Comparison of ENCODE assay signal across 19 cellular contexts in the genomic region with DNA sequence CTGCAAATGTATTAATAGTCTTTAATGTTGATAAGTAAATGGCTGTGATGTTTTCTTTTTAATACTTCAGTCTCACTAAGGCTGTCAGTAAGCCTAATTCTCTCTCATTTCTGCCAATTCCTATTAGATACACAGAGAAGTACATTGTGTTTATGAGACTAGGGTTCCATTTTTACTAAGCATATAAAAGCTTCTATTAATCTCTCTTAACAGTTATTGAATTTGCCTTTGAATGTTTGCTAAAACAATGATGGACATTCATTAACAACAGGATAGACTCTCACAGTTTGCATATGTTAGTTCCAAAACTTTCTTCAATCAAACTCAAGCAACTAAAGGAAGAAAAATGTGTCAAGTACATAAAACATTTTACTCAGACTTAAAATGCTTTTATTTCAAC.
A peak's percentile ranks its signal among the peaks of the same experiment; 100 is the strongest.
DNase-seq lines count a peak whose midpoint lies in the region; ATAC-seq, FAIRE-seq and TF ChIP-seq lines count a peak whose summit lies in the region.
"Had no signal": no experiment of that assay in that cellular context is flagged by ENCODE, and none has a peak within 500 bp of the region (broad histone marks: within the 10 kb centered on the region; RNA-seq: fewer than 3 reads in every experiment).

No MANE protein-coding gene starts in this region.

- TF ChIP-seq CTCF in astrocyte (IDR thresholded peaks at IDR 0.05; ENCODE audit: insufficient read depth, low read depth, low read length) (no peak), smooth muscle cell (IDR thresholded peaks at IDR 0.05; ENCODE audit: borderline replicate concordance, insufficient read depth, poor library complexity, severe bottlenecking) (no peak)

- peak; percentile 35 for DNase-seq in COLO829 (ENCODE audit: low spot score)
- DNase-seq in RCC 7860 (ENCODE audit: low spot score): no peak
- DNase-seq in astrocyte (ENCODE audit: low read depth): no peak
- no peak for DNase-seq in smooth muscle cell (lab: John Stamatoyannopoulos, UW; ENCODE audit: unreplicated experiment)
- DNase-seq in pons (ENCODE audit: low spot score): no peak
- no peak for DNase-seq in activated gamma-delta T cell treated with Interleukin-2 at 50 U/mL for 16 hours
- DNase-seq: 8988T; C1 segment of cervical spinal cord; Caco-2; CD4-positive, alpha-beta memory T cell; DMS153; DND-41; GM23248; H7; HCEC 1CT had no signal

- H3K4me1 Mint-ChIP-seq in astrocyte (ENCODE audit: low read depth, unreplicated experiment): peaks cover 38% of the 10 kb centered on the region
- H3K4me1 Mint-ChIP-seq: CD4-positive, alpha-beta memory T cell had no signal

- H3K4me1 ChIP-seq in astrocyte (ENCODE audit: insufficient read depth, low read length): peaks cover 35% of the 10 kb centered on the region
- peaks cover 24% of the 10 kb centered on the region for H3K4me1 ChIP-seq in smooth muscle cell (ENCODE audit: low read depth)
- H3K4me1 ChIP-seq: Caco-2 had no signal

- H3K9me3 ChIP-seq in astrocyte (ENCODE audit: insufficient read depth, low read depth, low read length) (no peaks in the 10 kb centered on the region), smooth muscle cell (replicated peaks; ENCODE audit: low read depth) (no peaks in the 10 kb centered on the region)
- H3K9me3 ChIP-seq: Caco-2 had no signal

- no peaks in the 10 kb centered on the region for H4K20me1 ChIP-seq in astrocyte (ENCODE audit: insufficient read depth, low read length)
- no peaks in the 10 kb centered on the region for H4K20me1 ChIP-seq in smooth muscle cell (ENCODE audit: low read depth)

- H3F3A ChIP-seq in smooth muscle cell (ENCODE audit: low read depth): peaks cover 53% of the 10 kb centered on the region

- H3K4me2 ChIP-seq in astrocyte (ENCODE audit: low read length): no peak overlapping the region
- peak overlapping the region; percentile 45 for H3K4me2 ChIP-seq in smooth muscle cell

- no peaks in the 10 kb centered on the region for H3K79me2 ChIP-seq in astrocyte (ENCODE audit: insufficient read depth, low read length)
- no peaks in the 10 kb centered on the region for H3K79me2 ChIP-seq in smooth muscle cell (ENCODE audit: low read depth)

- H3K27ac ChIP-seq in astrocyte (ENCODE audit: low read depth, low read length) (no peak overlapping the region), smooth muscle cell (ENCODE audit: low read depth) (peak overlapping the region; percentile 81)
- H3K27ac ChIP-seq: GM23248 had no signal

- no peaks in the 10 kb centered on the region for H3K27me3 Mint-ChIP-seq in astrocyte (ENCODE audit: low read depth, unreplicated experiment)
- H3K27me3 Mint-ChIP-seq: CD4-positive, alpha-beta memory T cell had no signal

- FAIRE-seq in RCC 7860 (lab: Jason Lieb, UNC): peak; percentile 22
- FAIRE-seq in astrocyte (lab: Jason Lieb, UNC): no peak
- FAIRE-seq: G401.6, GM12892, H1 had no signal

- H3K9ac ChIP-seq in astrocyte (ENCODE audit: low read length) (no peak overlapping the region), smooth muscle cell (ENCODE audit: low read depth) (no peak overlapping the region)
- H3K9ac ChIP-seq: GM23248 had no signal

- H3K36me3 Mint-ChIP-seq in astrocyte (ENCODE audit: low read depth, unreplicated experiment): no peaks in the 10 kb centered on the region
- H3K36me3 Mint-ChIP-seq: CD4-positive, alpha-beta memory T cell had no signal

- H3K27me3 ChIP-seq in astrocyte (ENCODE audit: insufficient read depth, low read length) (no peaks in the 10 kb centered on the region), smooth muscle cell (ENCODE audit: low read depth) (no peaks in the 10 kb centered on the region)

- ATAC-seq in HG02884 (IDR thresholded peaks at IDR 0.05; ENCODE audit: unreplicated experiment): no peak

- H3K36me3 ChIP-seq in astrocyte (ENCODE audit: insufficient read depth, low read length) (no peaks in the 10 kb centered on the region), smooth muscle cell (ENCODE audit: low read depth) (no peaks in the 10 kb centered on the region)

- H3K4me3 ChIP-seq in astrocyte (ENCODE audit: insufficient read depth, low read depth, low read length): no peak overlapping the region
- H3K4me3 ChIP-seq in smooth muscle cell: no peak overlapping the region
- H3K4me3 ChIP-seq: GM23248 had no signal

- peaks cover 1% of the 10 kb centered on the region for H3K9me3 Mint-ChIP-seq in astrocyte (ENCODE audit: unreplicated experiment)

- H2AFZ ChIP-seq in astrocyte (ENCODE audit: low read depth, low read length) (no peak overlapping the region), smooth muscle cell (ENCODE audit: low read depth) (peak overlapping the region; percentile 37)
- H2AFZ ChIP-seq: GM23248 had no signal

- H3K4me3 Mint-ChIP-seq in astrocyte (ENCODE audit: unreplicated experiment): no peak overlapping the region
- H3K4me3 Mint-ChIP-seq: CD4-positive, alpha-beta memory T cell had no signal

- peak overlapping the region; percentile 59 for H3K27ac Mint-ChIP-seq in astrocyte (ENCODE audit: unreplicated experiment)
- H3K27ac Mint-ChIP-seq: CD4-positive, alpha-beta memory T cell had no signal
